ENCODE assay signal across 19 cellular contexts in genomic region chr3:73041537-73041936, GRCh38. TPM values are rescaled to one million over a fixed set of nuclear protein-coding genes. Genes with fewer than 3 reads are reported as not detected.
DNase-seq lines count a peak whose midpoint lies in the region; ATAC-seq, FAIRE-seq and TF ChIP-seq lines count a peak whose summit lies in the region.
"Had no signal": no experiment of that assay in that cellular context is flagged by ENCODE, and none has a peak within 500 bp of the region (broad histone marks: within the 10 kb centered on the region; RNA-seq: fewer than 3 reads in every experiment).

No MANE protein-coding gene starts in this region.

- no peak overlapping the region for H3K27ac ChIP-seq in CD4-positive, CD25-positive, alpha-beta regulatory T cell (ENCODE audit: insufficient read depth, low read length, poor library complexity, severe bottlenecking)
- H3K27ac ChIP-seq in SK-N-SH (ENCODE audit: low read depth in 2 of 2, low read length in 1 of 2): peak overlapping the region in 1 of 2 experiments; percentile 9; a peak in 1 of 4 replicates
- H3K27ac ChIP-seq: breast epithelium had no signal

- TF ChIP-seq POLR2A in H54 (IDR thresholded peaks at IDR 0.05; ENCODE audit: low read depth, low read length): no peak

- no peak overlapping the region for H3K9ac ChIP-seq in SK-N-SH

- peaks cover 100% of the 10 kb centered on the region for H4K20me1 ChIP-seq in SK-N-SH (ENCODE audit: insufficient read depth)

- peak; percentile 38 for FAIRE-seq in H54 (lab: Jason Lieb, UNC)

- H3K36me3 ChIP-seq in CD4-positive, CD25-positive, alpha-beta regulatory T cell (ENCODE audit: control insufficient read depth, insufficient read depth, low read length): no peaks in the 10 kb centered on the region
- peaks cover 0 to 6% of the 10 kb centered on the region in 2 experiments for H3K36me3 ChIP-seq in SK-N-SH (replicated peaks in 1 of 2; ENCODE audit: control insufficient read depth in 1 of 2, insufficient read depth in 2 of 2, low read length in 1 of 2)
- H3K36me3 ChIP-seq: BE2C, breast epithelium, gastrocnemius medialis had no signal

- peaks cover 9% of the 10 kb centered on the region for H3K36me3 Mint-ChIP-seq in CD4-positive, CD25-positive, alpha-beta regulatory T cell
- H3K36me3 Mint-ChIP-seq in brain: peaks cover 43% of the 10 kb centered on the region
- peaks cover 3% of the 10 kb centered on the region for H3K36me3 Mint-ChIP-seq in memory B cell

- peaks cover 54 to 86% (median 60%) of the 10 kb centered on the region in 4 donors for H3K4me1 Mint-ChIP-seq in CD4-positive, CD25-positive, alpha-beta regulatory T cell
- peaks cover 64% of the 10 kb centered on the region for H3K4me1 Mint-ChIP-seq in brain
- H3K4me1 Mint-ChIP-seq in memory B cell: peaks cover 31% of the 10 kb centered on the region

- no peak for TF ChIP-seq RAD21 in SK-N-SH (IDR thresholded peaks at IDR 0.05; ENCODE audit: low read length)

- CTCF ChIA-PET in SK-N-SH (lab: Yijun Ruan, JAX): interaction anchor here (1.0 to 1.1 kb wide), 2 partner anchors 15 to 21 kb away, joined by 3 read pairs; no protein-coding TSS in a partner anchor

- peak overlapping the region in 2 of 4 donors; percentile 59 to 68 for H3K4me3 Mint-ChIP-seq in CD4-positive, CD25-positive, alpha-beta regulatory T cell
- H3K4me3 Mint-ChIP-seq in brain (peak overlapping the region in 1 of 5 experiments; percentile 0), memory B cell (no peak overlapping the region)
- H3K4me3 Mint-ChIP-seq: activated CD8-positive, alpha-beta T cell treated with anti-CD3 and anti-CD28 coated beads for 36 hours; immature natural killer cell had no signal

- POLR2A ChIA-PET in SK-N-SH (lab: Yijun Ruan, JAX): no interaction called here

- no peaks in the 10 kb centered on the region for H3K9me2 ChIP-seq in SK-N-SH

- no peak overlapping the region for H3K4me2 ChIP-seq in SK-N-SH

- H3K4me3 ChIP-seq in CD4-positive, CD25-positive, alpha-beta regulatory T cell (ENCODE audit: low read depth, low read length): no peak overlapping the region
- no peak overlapping the region for H3K4me3 ChIP-seq in SK-N-SH (ENCODE audit: low read depth in 2 of 2, low read length in 1 of 2)
- H3K4me3 ChIP-seq: breast epithelium, gastrocnemius medialis had no signal

- no peaks in the 10 kb centered on the region for H3K27me3 Mint-ChIP-seq in CD4-positive, CD25-positive, alpha-beta regulatory T cell
- H3K27me3 Mint-ChIP-seq in brain: no peaks in the 10 kb centered on the region
- no peaks in the 10 kb centered on the region for H3K27me3 Mint-ChIP-seq in memory B cell
- H3K27me3 Mint-ChIP-seq: activated CD8-positive, alpha-beta T cell treated with anti-CD3 and anti-CD28 coated beads for 36 hours had no signal

- 87% methylated on average over 3 of the region's 3 CpGs for WGBS in SK-N-SH (ENCODE audit: low lambda C conversion rate)

- no peak for TF ChIP-seq EP300 in SK-N-SH (IDR thresholded peaks at IDR 0.05; ENCODE audit: borderline replicate concordance in 1 of 2, low read depth in 1 of 2, low read length in 1 of 2)

- DNase-seq in CD4-positive, CD25-positive, alpha-beta regulatory T cell: no peak
- no peak for DNase-seq in H54 (ENCODE audit: insufficient read length, low spot score)
- no peak for DNase-seq in memory B cell (ENCODE audit: low spot score in 2 of 2)
- DNase-seq in SK-N-DZ (ENCODE audit: low spot score): no peak
- no peak for DNase-seq in SK-N-SH
- DNase-seq: activated CD8-positive, alpha-beta T cell treated with anti-CD3 and anti-CD28 coated beads for 36 hours; activated gamma-delta T cell; BE2C; DMS53; effector memory CD4-positive, alpha-beta T cell; gastrocnemius medialis; immature natural killer cell; mesendoderm; NCI-H2171; nucleus accumbens; stimulated activated CD4-positive, alpha-beta T cell treated with anti-CD3 and anti-CD28 coated beads, Interleukin-4, amount 100 ng/mL, for 1 hour had no signal

- H3F3A ChIP-seq in SK-N-SH (replicated peaks; ENCODE audit: insufficient read depth): peaks cover 24% of the 10 kb centered on the region

- H3K4me1 ChIP-seq in CD4-positive, CD25-positive, alpha-beta regulatory T cell (ENCODE audit: control insufficient read depth, insufficient read depth, low read length, poor library complexity, severe bottlenecking): peaks cover 51% of the 10 kb centered on the region
- H3K4me1 ChIP-seq in SK-N-SH (ENCODE audit: control insufficient read depth in 1 of 2, insufficient read depth in 2 of 2, low read depth in 1 of 2, low read length in 1 of 2): peaks cover 2 to 15% of the 10 kb centered on the region in 2 experiments; a peak in 3 of 4 replicates

- H2AFZ ChIP-seq in SK-N-SH (ENCODE audit: low read depth): no peak overlapping the region

- no peak for ATAC-seq in CD4-positive, CD25-positive, alpha-beta regulatory T cell (ENCODE audit: low read depth in 2 of 2)
- ATAC-seq in memory B cell (ENCODE audit: low read depth) (no peak), GM18909 (IDR thresholded peaks at IDR 0.05; ENCODE audit: poor library complexity, unreplicated experiment) (no peak)
- ATAC-seq: activated CD8-positive, alpha-beta T cell treated with anti-CD3 and anti-CD28 coated beads for 36 hours; gastrocnemius medialis had no signal

- H3K27ac Mint-ChIP-seq in CD4-positive, CD25-positive, alpha-beta regulatory T cell: peak overlapping the region in 2 of 3 donors; percentile 54 to 55
- peak overlapping the region in 3 of 5 experiments; percentile 7 to 37 (median 27) for H3K27ac Mint-ChIP-seq in brain
- peak overlapping the region; percentile 50 for H3K27ac Mint-ChIP-seq in memory B cell
- H3K27ac Mint-ChIP-seq: activated CD8-positive, alpha-beta T cell treated with anti-CD3 and anti-CD28 coated beads for 36 hours had no signal

- H3K79me2 ChIP-seq in SK-N-SH (ENCODE audit: insufficient read depth): peaks cover 94% of the 10 kb centered on the region

- TF ChIP-seq CTCF in brain (conservative IDR thresholded peaks at IDR 0.05) (no peak), SK-N-SH (IDR thresholded peaks at IDR 0.05) (no peak)

- H3K27me3 ChIP-seq in CD4-positive, CD25-positive, alpha-beta regulatory T cell (ENCODE audit: control insufficient read depth, insufficient read depth, low read length): no peaks in the 10 kb centered on the region
- H3K27me3 ChIP-seq in SK-N-SH (ENCODE audit: insufficient read depth): no peaks in the 10 kb centered on the region
- H3K27me3 ChIP-seq: BE2C, breast epithelium, gastrocnemius medialis had no signal

- H3K9me3 Mint-ChIP-seq in CD4-positive, CD25-positive, alpha-beta regulatory T cell: peaks cover 0 to 2% (median 0%) of the 10 kb centered on the region in 7 donors
- H3K9me3 Mint-ChIP-seq in brain: peaks cover 0 to 4% (median 0%) of the 10 kb centered on the region in 5 experiments
- no peaks in the 10 kb centered on the region for H3K9me3 Mint-ChIP-seq in memory B cell
- H3K9me3 Mint-ChIP-seq: activated CD8-positive, alpha-beta T cell treated with anti-CD3 and anti-CD28 coated beads for 36 hours; immature natural killer cell had no signal

- no peaks in the 10 kb centered on the region for H3K9me3 ChIP-seq in CD4-positive, CD25-positive, alpha-beta regulatory T cell (ENCODE audit: control insufficient read depth in 2 of 2, low read length in 2 of 2)
- no peaks in the 10 kb centered on the region for H3K9me3 ChIP-seq in SK-N-SH
- H3K9me3 ChIP-seq: BE2C, breast epithelium, gastrocnemius medialis had no signal

TF ChIP-seq in SK-N-SH, 30 proteins besides CTCF, POLR2A, EP300 and RAD21 (continues in another document):
- TF ChIP-seq NRF1 (IDR thresholded peaks at IDR 0.05; ENCODE audit: low read depth, low read length) (no peak), RCOR1 (IDR thresholded peaks at IDR 0.05; ENCODE audit: low read length) (no peak), ZBTB33 (IDR thresholded peaks at IDR 0.05; ENCODE audit: borderline replicate concordance, low read depth) (no peak), TEAD4 (IDR thresholded peaks at IDR 0.05; ENCODE audit: borderline replicate concordance, insufficient read depth) (no peak), USF2 (IDR thresholded peaks at IDR 0.05; ENCODE audit: borderline replicate concordance, low read depth, low read length) (no peak)

RNA-seq across cellular contexts. Expression of gene EBLN2, which starts 19.9 kb away (rescaled TPM):
- 20.8 TPM for total RNA-seq in CD4-positive, CD25-positive, alpha-beta regulatory T cell
- 1 to 10 TPM in 3 of 4 donors, under 1 TPM in 1; 0.80 to 1.3 (median 1.1) TPM for polyA plus RNA-seq in CD4-positive, CD25-positive, alpha-beta regulatory T cell
- polyA plus RNA-seq in brain (ENCODE audit: insufficient read depth, low read depth, low replicate concordance): not detected
- polyA plus RNA-seq in SK-N-DZ (2014; cell fraction: cytosol; rRNA removed): 0.43 and 1.1 TPM in 2 replicates
- 4.5 and 11.5 TPM in 2 replicates for polyA plus RNA-seq in SK-N-DZ (2014; cell fraction: nucleus; rRNA removed)
- polyA plus RNA-seq in SK-N-SH (2012; rRNA removed): 1.4 and 2.5 TPM in 2 replicates
- polyA plus RNA-seq in SK-N-SH (2012; cell fraction: cytosol; rRNA removed): 0.18 and 0.33 TPM in 2 replicates
- 7.9 and 11.9 TPM in 2 replicates for polyA plus RNA-seq in SK-N-SH (2012; cell fraction: nucleus; rRNA removed)

RNA-seq across cellular contexts. Expression of gene PPP4R2, which starts 44.9 kb away (rescaled TPM):
- total RNA-seq in CD4-positive, CD25-positive, alpha-beta regulatory T cell: 98.4 TPM
- polyA plus RNA-seq in CD4-positive, CD25-positive, alpha-beta regulatory T cell: 10 to 100 TPM; 39.1 to 65.6 (median 51.7) TPM
- polyA plus RNA-seq in brain (ENCODE audit: insufficient read depth, low read depth, low replicate concordance) (5.6 TPM), SK-N-SH (2012; rRNA removed) (8.9 and 11.3 TPM in 2 replicates)
- polyA plus RNA-seq in SK-N-DZ (2014; cell fraction: cytosol; rRNA removed): 30.0 and 30.1 TPM in 2 replicates
- polyA plus RNA-seq in SK-N-DZ (2014; cell fraction: nucleus; rRNA removed): 23.4 TPM in 2 replicates
- polyA plus RNA-seq in SK-N-SH (2012; cell fraction: cytosol; rRNA removed): 15.4 and 20.9 TPM in 2 replicates
- 6.9 and 11.4 TPM in 2 replicates for polyA plus RNA-seq in SK-N-SH (2012; cell fraction: nucleus; rRNA removed)
